Comparison of ENCODE assay signal across 12 cellular contexts in genomic region chr12:109716092-109716479, GRCh38. TPM values are rescaled to one million over a fixed set of nuclear protein-coding genes. Genes with fewer than 3 reads are reported as not detected.
DNase-seq lines count a peak whose midpoint lies in the region; ATAC-seq, FAIRE-seq and TF ChIP-seq lines count a peak whose summit lies in the region.
"Had no signal": no experiment of that assay in that cellular context is flagged by ENCODE, and none has a peak within 500 bp of the region (broad histone marks: within the 10 kb centered on the region; RNA-seq: fewer than 3 reads in every experiment).

No MANE protein-coding gene starts in this region.

- H3K36me3 ChIP-seq in heart left ventricle (no peaks in the 10 kb centered on the region), H1 (ENCODE audit: control insufficient read depth in 2 of 4, insufficient read depth in 4 of 4, low read length in 3 of 4) (no peaks in the 10 kb centered on the region), tibial nerve (no peaks in the 10 kb centered on the region), trophoblast cell (ENCODE audit: control insufficient read depth in 1 of 2, insufficient read depth in 2 of 2, low read length in 2 of 2) (no peaks in the 10 kb centered on the region), brain microvascular endothelial cell (replicated peaks) (no peaks in the 10 kb centered on the region)

- no peak overlapping the region for H2BK15ac ChIP-seq in H1 (ENCODE audit: low read length)

- peaks cover 0 to 89% (median 29%) of the 10 kb centered on the region in 12 donors for H3K4me1 ChIP-seq in heart left ventricle
- H3K4me1 ChIP-seq in H1 (replicated peaks in 1 of 4; ENCODE audit: control insufficient read depth in 3 of 4, insufficient read depth in 4 of 4, low read length in 3 of 4): peaks cover 6 to 41% (median 20%) of the 10 kb centered on the region in 4 experiments
- H3K4me1 ChIP-seq in tibial nerve: peaks cover 0 to 74% (median 12%) of the 10 kb centered on the region in 4 donors
- peaks cover 4 to 6% of the 10 kb centered on the region in 2 experiments for H3K4me1 ChIP-seq in trophoblast cell (ENCODE audit: control insufficient read depth in 1 of 2, insufficient read depth in 2 of 2, low read length in 2 of 2)

- H4K20me1 ChIP-seq in H1 (replicated peaks in 1 of 2; ENCODE audit: control insufficient read depth in 1 of 2, insufficient read depth in 2 of 2, low read length in 2 of 2): peaks cover 2 to 10% of the 10 kb centered on the region in 2 experiments

- H4K91ac ChIP-seq in H1 (replicated peaks; ENCODE audit: insufficient read length, low read length): no peak overlapping the region
- H4K91ac ChIP-seq in trophoblast cell (ENCODE audit: low read depth, low read length): no peak overlapping the region

- no peaks in the 10 kb centered on the region for H3K36me3 Mint-ChIP-seq in nephron (ENCODE audit: low read depth)
- H3K36me3 Mint-ChIP-seq: activated CD8-positive, alpha-beta memory T cell treated with anti-CD3 and anti-CD28 coated beads, Interleukin-2, amount 10 ng/mL, durations not matched to agents 7 days and 5 days had no signal

- peak overlapping the region; percentile 39; the same call in 1 of the 2 replicates for H2AK5ac ChIP-seq in H1 (ENCODE audit: low read depth, low read length)
- no peak overlapping the region for H2AK5ac ChIP-seq in trophoblast cell (ENCODE audit: low read length)

- in situ Hi-C loops in brain microvascular endothelial cell (cut with HindIII; ENCODE audit: low pct_ligation_motif_present, low sequenced_read_pairs): no loop called here

- no peak for ATAC-seq in heart left ventricle
- ATAC-seq: activated CD8-positive, alpha-beta memory T cell treated with anti-CD3 and anti-CD28 coated beads, Interleukin-2, amount 10 ng/mL, durations not matched to agents 7 days and 5 days; HCT116 had no signal

- H3K4me3 ChIP-seq in heart left ventricle: peak overlapping the region in 1 of 12 donors; percentile 2
- H3K4me3 ChIP-seq in H1 (ENCODE audit: extremely low read depth in 1 of 4, insufficient read depth in 2 of 4, low read depth in 3 of 4, low read length in 4 of 4): no peak overlapping the region; a peak in 2 of 8 replicates
- H3K4me3 ChIP-seq in tibial nerve: peak overlapping the region in 1 of 4 donors; percentile 8
- no peak overlapping the region for H3K4me3 ChIP-seq in trophoblast cell (ENCODE audit: low read depth, low read length)
- H3K4me3 ChIP-seq in brain microvascular endothelial cell (ENCODE audit: low read depth, low read length): no peak overlapping the region

- no peaks in the 10 kb centered on the region for H3K9me3 Mint-ChIP-seq in nephron

- H2BK120ac ChIP-seq in H1 (replicated peaks; ENCODE audit: low read depth, low read length) (no peak overlapping the region), trophoblast cell (ENCODE audit: insufficient read depth, low read length, poor library complexity) (no peak overlapping the region)

- no peaks in the 10 kb centered on the region for H3K9me3 ChIP-seq in heart left ventricle
- H3K9me3 ChIP-seq in H1 (ENCODE audit: insufficient read depth in 2 of 2, low read depth in 1 of 2, low read length in 1 of 2): no peaks in the 10 kb centered on the region
- no peaks in the 10 kb centered on the region for H3K9me3 ChIP-seq in tibial nerve
- peaks cover 3% of the 10 kb centered on the region for H3K9me3 ChIP-seq in trophoblast cell (ENCODE audit: insufficient read depth, low read depth, low read length)

- H3K79me2 ChIP-seq in H1 (ENCODE audit: control insufficient read depth in 1 of 2, insufficient read depth in 2 of 2, low read length in 2 of 2) (no peaks in the 10 kb centered on the region), trophoblast cell (ENCODE audit: control insufficient read depth, insufficient read depth, low read length, poor library complexity) (no peaks in the 10 kb centered on the region)

- H3K18ac ChIP-seq in H1 (ENCODE audit: extremely low read depth, low read length) (no peak overlapping the region), trophoblast cell (ENCODE audit: low read length) (no peak overlapping the region)

- H3K27me3 Mint-ChIP-seq in nephron (ENCODE audit: low read depth): peaks cover 47% of the 10 kb centered on the region

- H3K4ac ChIP-seq in H1 (replicated peaks; ENCODE audit: insufficient read length, low read depth, low read length) (no peak overlapping the region), trophoblast cell (ENCODE audit: low read depth, low read length) (no peak overlapping the region)

- peaks cover 39% of the 10 kb centered on the region for H3K4me1 Mint-ChIP-seq in nephron

- TF ChIP-seq RAD21 in H1 (IDR thresholded peaks at IDR 0.05 in 1 of 2, conservative IDR thresholded peaks at IDR 0.05 in 1 of 2; ENCODE audit: low read depth in 2 of 2, low read length in 2 of 2): no peak

- no peak overlapping the region for H3K23ac ChIP-seq in H1 (ENCODE audit: insufficient read length)
- H3K23ac ChIP-seq in trophoblast cell (ENCODE audit: low read length): no peak overlapping the region

- intact Hi-C loops in heart left ventricle (cut with DNase I): loop anchor here in 5 of 10 donors (5.0 to 10.0 kb wide), 4 partner anchors 56 to 201 kb away; no protein-coding TSS in a partner anchor
- intact Hi-C loops in cardiac septum (cut with DNase I): no loop called here

- H4K5ac ChIP-seq in H1 (ENCODE audit: insufficient read length, low read depth, low read length): no peak overlapping the region

- no peak for FAIRE-seq in H1 (lab: Jason Lieb, UNC)
- FAIRE-seq: endothelial cell of umbilical vein, TTC549 had no signal

- POLR2A ChIA-PET in H1 (lab: Charles Lee; ENCODE audit: partially characterized antibody): interaction anchor here (0.6 to 1.9 kb wide), 2 partner anchors 13 to 20 kb away, joined by 3 to 6 read pairs; no protein-coding TSS in a partner anchor

- H2BK5ac ChIP-seq in H1 (ENCODE audit: low read depth, low read length) (no peak overlapping the region), trophoblast cell (ENCODE audit: low read depth, low read length, poor library complexity) (no peak overlapping the region)

- H2BK20ac ChIP-seq in H1 (ENCODE audit: low read length): no peak overlapping the region

- H4K8ac ChIP-seq in H1 (ENCODE audit: extremely low read depth, insufficient read depth, low read length) (no peak overlapping the region), trophoblast cell (ENCODE audit: low read depth, low read length) (no peak overlapping the region)

- CTCF ChIA-PET in H1 (lab: Charles Lee; ENCODE audit: partially characterized antibody): interaction anchor here (0.6 to 7.4 kb wide), 9 partner anchors 9 to 129 kb away, joined by 3 to 64 read pairs (median 4); no protein-coding TSS in a partner anchor

- H3K79me1 ChIP-seq in H1 (ENCODE audit: low read depth, low read length) (no peaks in the 10 kb centered on the region), trophoblast cell (ENCODE audit: low read length) (peaks cover 3% of the 10 kb centered on the region)

- H3K27ac Mint-ChIP-seq in nephron: peak overlapping the region in 2 of 3 experiments; percentile 6 to 63
- H3K27ac Mint-ChIP-seq: activated CD8-positive, alpha-beta memory T cell treated with anti-CD3 and anti-CD28 coated beads, Interleukin-2, amount 10 ng/mL, durations not matched to agents 7 days and 5 days had no signal

- H4K12ac ChIP-seq in trophoblast cell (ENCODE audit: low read depth, low read length): no peak overlapping the region

- H3K14ac ChIP-seq in H1 (ENCODE audit: insufficient read length): no peak overlapping the region
- H3K14ac ChIP-seq in trophoblast cell (ENCODE audit: low read length): no peak overlapping the region

- no peak for TF ChIP-seq EP300 in H1 (IDR thresholded peaks at IDR 0.05; ENCODE audit: borderline replicate concordance in 1 of 2, low read depth in 2 of 2, low read length in 2 of 2)
- no peak for TF ChIP-seq EP300 in tibial nerve (IDR thresholded peaks at IDR 0.05)

- no peak overlapping the region for H3K9ac ChIP-seq in H1 (replicated peaks in 1 of 4; ENCODE audit: extremely low read depth in 1 of 4, low read depth in 3 of 4, low read length in 3 of 4)
- no peak overlapping the region for H3K9ac ChIP-seq in trophoblast cell (ENCODE audit: low read length)

- DNase-seq in heart left ventricle (no peak), cardiac septum (ENCODE audit: low spot score) (no peak), H1 (ENCODE audit: low read depth in 1 of 2, low spot score in 2 of 2) (no peak), tibial nerve (ENCODE audit: low spot score in 2 of 2) (no peak), trophoblast cell (no peak), brain microvascular endothelial cell (no peak), iPS-NIHi7 (ENCODE audit: extremely low spot score) (no peak)
- DNase-seq: activated CD8-positive, alpha-beta memory T cell treated with anti-CD3 and anti-CD28 coated beads, Interleukin-2, amount 10 ng/mL, durations not matched to agents 7 days and 5 days had no signal

- H3K56ac ChIP-seq in H1 (replicated peaks; ENCODE audit: insufficient read length, low read depth, low read length): no peak overlapping the region

- H2BK12ac ChIP-seq in H1 (ENCODE audit: low read depth, low read length): 0 out of 2 replicates have a peak overlapping the region, but pooled peaks have one; percentile 39
- H2BK12ac ChIP-seq in trophoblast cell (ENCODE audit: low read length): no peak overlapping the region

- H3K27ac ChIP-seq in heart left ventricle (peak overlapping the region in 11 of 12 donors; percentile 36 to 83 (median 64)), H1 (ENCODE audit: low read depth, low read length) (no peak overlapping the region), tibial nerve (peak overlapping the region; percentile 45 to 87 (median 68)), trophoblast cell (ENCODE audit: low read depth, low read length) (no peak overlapping the region), brain microvascular endothelial cell (no peak overlapping the region)

- H3K4me2 ChIP-seq in H1 (ENCODE audit: insufficient read depth in 1 of 2, low read depth in 2 of 2, low read length in 2 of 2): no peak overlapping the region
- no peak overlapping the region for H3K4me2 ChIP-seq in trophoblast cell (ENCODE audit: low read length)

- no peak for TF ChIP-seq CTCF in heart left ventricle (IDR thresholded peaks at IDR 0.05)
- no peak for TF ChIP-seq CTCF in H1 (IDR thresholded peaks at IDR 0.05; ENCODE audit: control extremely low read depth in 1 of 3, insufficient read depth in 1 of 3, low read depth in 1 of 3, low read length in 3 of 3)
- no peak for TF ChIP-seq CTCF in nephron (IDR thresholded peaks at IDR 0.05; ENCODE audit: unreplicated experiment in 3 of 3)
- no peak for TF ChIP-seq CTCF in tibial nerve (IDR thresholded peaks at IDR 0.05)
- TF ChIP-seq CTCF in brain microvascular endothelial cell (IDR thresholded peaks at IDR 0.05; ENCODE audit: low read depth, low read length, missing control alignments): no peak

- WGBS in heart left ventricle, 4 donors: 67 to 75% (median 71%) methylated on average over 9 of the region's 9 CpGs
- WGBS in H1 (ENCODE audit: extremely low coverage in 1 of 2, insufficient coverage in 1 of 2, insufficient read length in 1 of 2, insufficient replicate concordance in 2 of 2, low coverage in 1 of 2, low lambda C conversion rate in 2 of 2, missing lambda C conversion rate in 1 of 2), 2 experiments: 90% methylated on average over 9 of the region's 9 CpGs; no CpG with 5 or more reads in 1 of the 2 experiments
- WGBS in tibial nerve, 2 donors: 53 to 56% methylated on average over 9 of the region's 9 CpGs
- no CpG with 5 or more reads among the region's 9 CpGs for WGBS in trophoblast cell (ENCODE audit: extremely low coverage, insufficient coverage, insufficient read length)

- H3K4me3 Mint-ChIP-seq in nephron: peak overlapping the region; percentile 68 to 81 (median 76)
- H3K4me3 Mint-ChIP-seq: activated CD8-positive, alpha-beta memory T cell treated with anti-CD3 and anti-CD28 coated beads, Interleukin-2, amount 10 ng/mL, durations not matched to agents 7 days and 5 days had no signal

- H2AFZ ChIP-seq in H1 (ENCODE audit: low read length) (no peak overlapping the region), trophoblast cell (ENCODE audit: insufficient read depth, low read length, poor library complexity) (no peak overlapping the region)

- H3K27me3 ChIP-seq in heart left ventricle (peaks cover 0 to 40% (median 6%) of the 10 kb centered on the region in 9 donors), H1 (replicated peaks in 1 of 4; ENCODE audit: control insufficient read depth in 3 of 4, extremely low read depth in 1 of 4, insufficient read depth in 3 of 4, low read length in 3 of 4) (peaks cover 4 to 53% (median 49%) of the 10 kb centered on the region in 4 experiments), tibial nerve (peaks cover 0 to 44% of the 10 kb centered on the region in 2 donors), trophoblast cell (ENCODE audit: insufficient read depth, low read length) (peaks cover 25% of the 10 kb centered on the region), brain microvascular endothelial cell (replicated peaks) (peaks cover 47% of the 10 kb centered on the region)

- H3K23me2 ChIP-seq in H1 (ENCODE audit: low read depth, low read length): peaks cover 10% of the 10 kb centered on the region; the same call in 1 of the 2 replicates

- TF ChIP-seq POLR2A in heart left ventricle (IDR thresholded peaks at IDR 0.05): no peak
- no peak for TF ChIP-seq POLR2A in H1 (IDR thresholded peaks at IDR 0.05; ENCODE audit: control extremely low read depth in 1 of 2, low read depth in 2 of 2, low read length in 2 of 2)
- no peak for TF ChIP-seq POLR2A in tibial nerve (IDR thresholded peaks at IDR 0.05)

RNA-seq across cellular contexts. Expression of gene FAM222A, which starts 2.5 kb away (rescaled TPM):
- 10 to 100 TPM in 6 of 9 donors, 1 to 10 TPM in 3; 3.5 to 45.8 (median 11.2) TPM for total RNA-seq in heart left ventricle
- 1 to 10 TPM; 4.1 to 9.4 TPM for polyA plus RNA-seq in heart left ventricle
- 7.8 TPM for total RNA-seq in cardiac septum
- total RNA-seq in H1 (2021; fragmentation: NEBNext Ultra II Directional; extraction: Animal tissue kit (Norgen Biotek cat#: 25700)): 1.1 and 1.5 TPM in 2 replicates
- polyA plus RNA-seq in H1 (2011; rRNA removed): 0.94 and 1.6 TPM in 2 replicates
- 0.85 TPM for polyA plus RNA-seq in H1 (2011; cell fraction: cytosol; rRNA removed)
- polyA plus RNA-seq in H1 (2011; cell fraction: nucleus; rRNA removed): 0.93 TPM
- polyA plus RNA-seq in H1 (2012, experiment 1 of 2): 0.81 to 1.1 TPM (median 0.88 TPM) in 4 replicates
- 0.91 TPM for polyA plus RNA-seq in H1 (2012, experiment 2 of 2)
- 1.1 TPM for polyA plus RNA-seq in H1 (2013, experiment 1 of 2)
- polyA plus RNA-seq in H1 (2013, experiment 2 of 2): 1.1 TPM
- 0.61 and 0.95 TPM in 2 replicates for polyA minus RNA-seq in H1 (2011; rRNA and poly(A)+ RNA removed)
- 1.9 TPM for polyA minus RNA-seq in H1 (2011; cell fraction: cytosol; rRNA and poly(A)+ RNA removed)
- polyA minus RNA-seq in H1 (2011; cell fraction: nucleus; rRNA and poly(A)+ RNA removed): 2.7 TPM
- 1 to 10 TPM; 1.3 to 3.3 (median 1.9) TPM for total RNA-seq in tibial nerve
- polyA plus RNA-seq in trophoblast cell (2013): 3.8 and 4.1 TPM in 2 replicates

Comparison
In these comparisons a context has a peak if more than half of its experiments do, and no peak if none do; other contexts are left out.
1. H3K27ac ChIP-seq: peak in heart left ventricle (11 of 12) and tibial nerve (4 of 4); none in H1 (single experiment), trophoblast cell (single experiment) and brain microvascular endothelial cell (single experiment).